In the genomic region with DNA sequence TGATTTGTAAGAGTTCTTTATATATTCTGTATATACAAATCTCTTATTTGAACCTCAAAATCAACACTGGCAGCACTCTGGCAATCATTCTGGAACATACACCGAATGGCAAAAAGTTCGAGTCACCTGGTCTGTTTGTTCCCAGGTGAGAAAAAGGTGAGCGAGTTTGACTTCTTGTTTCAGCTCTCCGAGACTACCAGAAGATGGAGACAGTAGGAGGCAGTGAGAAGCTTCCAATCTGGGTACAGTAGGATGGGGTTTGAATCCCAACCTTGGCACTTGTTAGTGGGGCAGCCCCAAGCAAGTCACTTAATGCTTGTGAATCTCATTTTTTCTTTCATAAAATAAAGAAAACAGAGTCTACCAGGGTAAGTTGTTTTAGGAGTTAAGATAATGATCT, we compare ENCODE assay signal across 29 cellular contexts.
DNase-seq lines count a peak whose midpoint lies in the region; ATAC-seq, FAIRE-seq and TF ChIP-seq lines count a peak whose summit lies in the region.
"Had no signal": no experiment of that assay in that cellular context is flagged by ENCODE, and none has a peak within 500 bp of the region (broad histone marks: within the 10 kb centered on the region; RNA-seq: fewer than 3 reads in every experiment).

No MANE protein-coding gene starts in this region.

- RAD21 ChIA-PET in HCT116 (lab: Charles Lee; ENCODE audit: low non-redundant PET in 1 of 2, low total read pairs in 2 of 2, uncharacterized antibody in 2 of 2, unreplicated experiment in 2 of 2), result no interaction called here

- H3K4me1 ChIP-seq in HCT116 (ENCODE audit: control insufficient read depth in 1 of 2, insufficient read depth in 2 of 2, low read length in 2 of 2), result no peaks in the 10 kb centered on the region
- H3K4me1 ChIP-seq in Panc1 (ENCODE audit: control insufficient read depth, insufficient read depth, low read length), result no peaks in the 10 kb centered on the region
- no peaks in the 10 kb centered on the region for H3K4me1 ChIP-seq in H1 (replicated peaks in 1 of 4; ENCODE audit: control insufficient read depth in 3 of 4, insufficient read depth in 4 of 4, low read length in 3 of 4)
- H3K4me1 ChIP-seq in mesendoderm (ENCODE audit: control insufficient read depth, low read depth, low read length), result no peaks in the 10 kb centered on the region

- H2AFZ ChIP-seq in HCT116 (ENCODE audit: low read depth, low read length, poor library complexity, severe bottlenecking) (no peak overlapping the region), H1 (ENCODE audit: low read length) (no peak overlapping the region)
- H2AFZ ChIP-seq: PC-9 had no signal

- in situ Hi-C loops in Panc1 (cut with HindIII; ENCODE audit: low pct_unique_long_range_greater_than_20kb, low sequenced_read_pairs), result no loop called here

- no peak overlapping the region for H2BK15ac ChIP-seq in H1 (ENCODE audit: low read length)
- H2BK15ac ChIP-seq in mesendoderm (replicated peaks; ENCODE audit: low read depth), result no peak overlapping the region

- H3K79me2 ChIP-seq in HCT116 (ENCODE audit: insufficient read depth, low read length) (no peaks in the 10 kb centered on the region), H1 (ENCODE audit: control insufficient read depth in 1 of 2, insufficient read depth in 2 of 2, low read length in 2 of 2) (no peaks in the 10 kb centered on the region), mesendoderm (ENCODE audit: control insufficient read depth, insufficient read depth, low read length) (no peaks in the 10 kb centered on the region)

- H3K9me3 ChIP-seq in HCT116 (ENCODE audit: control insufficient read depth in 1 of 2, insufficient read depth in 1 of 2, low read depth in 1 of 2, low read length in 2 of 2), result no peaks in the 10 kb centered on the region
- no peaks in the 10 kb centered on the region for H3K9me3 ChIP-seq in Panc1 (ENCODE audit: control insufficient read depth, insufficient read depth, low read depth, low read length)
- H3K9me3 ChIP-seq in H1 (ENCODE audit: insufficient read depth in 2 of 2, low read depth in 1 of 2, low read length in 1 of 2), result no peaks in the 10 kb centered on the region

- H4K5ac ChIP-seq in H1 (ENCODE audit: insufficient read length, low read depth, low read length), result no peak overlapping the region
- H4K5ac ChIP-seq in mesendoderm (ENCODE audit: low read length), result no peak overlapping the region

- H2BK120ac ChIP-seq in H1 (replicated peaks; ENCODE audit: low read depth, low read length) (no peak overlapping the region), mesendoderm (ENCODE audit: low read depth, low read length) (no peak overlapping the region)

- H2BK5ac ChIP-seq in H1 (ENCODE audit: low read depth, low read length), result no peak overlapping the region
- H2BK5ac ChIP-seq in mesendoderm (ENCODE audit: low read length), result no peak overlapping the region

- H3K23ac ChIP-seq in H1 (ENCODE audit: insufficient read length) (no peak overlapping the region), mesendoderm (ENCODE audit: low read length) (no peak overlapping the region)

- no TSS peak for BruUV-seq in HCT116 (replicated peaks; lab: Mats Ljungman, UMichigan)
- no TSS peak for BruUV-seq in Panc1 (replicated peaks; lab: Mats Ljungman, UMichigan)

- H3K56ac ChIP-seq in H1 (replicated peaks; ENCODE audit: insufficient read length, low read depth, low read length) (no peak overlapping the region), mesendoderm (ENCODE audit: low read length) (no peak overlapping the region)

- H3K36me3 ChIP-seq in HCT116 (ENCODE audit: control insufficient read depth in 1 of 2, insufficient read depth in 2 of 2, low read length in 2 of 2) (peaks cover 19 to 26% of the 10 kb centered on the region in 2 experiments; a peak in 3 of 4 replicates), Panc1 (ENCODE audit: control insufficient read depth, insufficient read depth, low read length) (peaks cover 21% of the 10 kb centered on the region), H1 (ENCODE audit: control insufficient read depth in 2 of 4, insufficient read depth in 4 of 4, low read length in 3 of 4) (peaks cover 0 to 38% (median 13%) of the 10 kb centered on the region in 4 experiments; a peak in 7 of 8 replicates), mesendoderm (ENCODE audit: control insufficient read depth, insufficient read depth, low read length) (peaks cover 4% of the 10 kb centered on the region), H7 (replicated peaks; ENCODE audit: control insufficient read depth, insufficient read depth, low read length) (peaks cover 4% of the 10 kb centered on the region)

- FAIRE-seq in H1 (lab: Jason Lieb, UNC), result no peak
- FAIRE-seq: GM12891 had no signal

- 88% methylated on average over 4 of the region's 4 CpGs; no CpG with 5 or more reads in 1 of the 2 experiments for WGBS in H1 (ENCODE audit: extremely low coverage in 1 of 2, insufficient coverage in 1 of 2, insufficient read length in 1 of 2, insufficient replicate concordance in 2 of 2, low coverage in 1 of 2, low lambda C conversion rate in 2 of 2, missing lambda C conversion rate in 1 of 2), 2 experiments
- WGBS in mesendoderm (ENCODE audit: extremely low coverage, insufficient coverage, low lambda C conversion rate), result no CpG with 5 or more reads among the region's 4 CpGs

- no peaks in the 10 kb centered on the region for H4K20me1 ChIP-seq in HCT116 (ENCODE audit: insufficient read depth)
- peaks cover 0 to 2% of the 10 kb centered on the region in 2 experiments for H4K20me1 ChIP-seq in H1 (replicated peaks in 1 of 2; ENCODE audit: control insufficient read depth in 1 of 2, insufficient read depth in 2 of 2, low read length in 2 of 2)

- peak in 2 of 3 experiments; percentile 10 to 17; a peak in 1 of 6 replicates for TF ChIP-seq CTCF in HCT116 (IDR thresholded peaks at IDR 0.05 in 2 of 3, conservative IDR thresholded peaks at IDR 0.05 in 1 of 3; ENCODE audit: borderline replicate concordance in 1 of 3, insufficient read depth in 1 of 3, low read depth in 2 of 3, low read length in 2 of 3)
- peak; percentile 33 for TF ChIP-seq CTCF in Panc1 (IDR thresholded peaks at IDR 0.05)
- peak in 2 of 3 experiments; percentile 4 to 10; a peak in 1 of 4 replicates for TF ChIP-seq CTCF in H1 (IDR thresholded peaks at IDR 0.05; ENCODE audit: control extremely low read depth in 1 of 3, insufficient read depth in 1 of 3, low read depth in 1 of 3, low read length in 3 of 3)

- ATAC-seq in HCT116 (no peak), Panc1 (no peak), GM18520 (IDR thresholded peaks at IDR 0.05; ENCODE audit: unreplicated experiment) (no peak)
- ATAC-seq: CD8-positive, alpha-beta T cell had no signal

- H3K9me2 ChIP-seq in HCT116 (ENCODE audit: insufficient read depth), result no peaks in the 10 kb centered on the region

- POLR2A ChIA-PET in HCT116 (lab: Charles Lee), result no interaction called here
- POLR2A ChIA-PET in Panc1 (lab: Charles Lee), result interaction anchor here (0.6 to 0.7 kb wide), 2 partner anchors 82 to 236 kb away, joined by 3 to 4 read pairs; no protein-coding TSS in a partner anchor
- POLR2A ChIA-PET in H1 (lab: Charles Lee; ENCODE audit: partially characterized antibody), result no interaction called here

- no peak overlapping the region for H3K14ac ChIP-seq in H1 (ENCODE audit: insufficient read length)

- TF ChIP-seq EP300 in H1 (IDR thresholded peaks at IDR 0.05; ENCODE audit: borderline replicate concordance in 1 of 2, low read depth in 2 of 2, low read length in 2 of 2), result no peak

- H3K4ac ChIP-seq in H1 (replicated peaks; ENCODE audit: insufficient read length, low read depth, low read length) (no peak overlapping the region), mesendoderm (ENCODE audit: low read depth, low read length) (no peak overlapping the region)

- TF ChIP-seq RAD21 in HCT116 (IDR thresholded peaks at IDR 0.05; ENCODE audit: low read depth) (peak; percentile 54; the same call in 1 of the 2 replicates), H1 (IDR thresholded peaks at IDR 0.05 in 1 of 2, conservative IDR thresholded peaks at IDR 0.05 in 1 of 2; ENCODE audit: low read depth in 2 of 2, low read length in 2 of 2) (peak; percentile 8 to 44; a peak in 3 of 4 replicates)

- DNase-seq in HCT116 (ENCODE audit: low read depth, low spot score), result no peak
- DNase-seq in Panc1 (ENCODE audit: low read depth, low spot score), result no peak
- DNase-seq in H1 (ENCODE audit: low read depth in 1 of 2, low spot score in 2 of 2), result no peak
- DNase-seq in mesendoderm, result peak; percentile 9
- DNase-seq in H7, result no peak
- no peak for DNase-seq in DMS114 treated with DMSO at 0.1 percent for 48 hours (lab: John Stamatoyannopoulos, UW; ENCODE audit: unreplicated experiment)
- DNase-seq: CD8-positive, alpha-beta T cell; DMS 273 treated with DMSO at 0.1 percent for 48 hours; DMS79 treated with DMSO at 0.1 percent for 48 hours; GF-D8; H9; HFFc6; IMR-90; KG1; NCI-H1092; NCI-H1417 treated with DMSO at 0.1 percent for 48 hours; NCI-H1694 treated with DMSO at 0.1 percent for 48 hours; NCI-H2081 treated with DMSO at 0.1 percent for 48 hours; NCI-H2171; NCI-H345; NCI-H510A treated with DMSO at 0.1 percent for 48 hours; NCI-H774; PC-9; SHP77 treated with DMSO at 0.1 percent for 48 hours; T-helper 1 cell had no signal

- no peak overlapping the region for H2AK5ac ChIP-seq in H1 (ENCODE audit: low read depth, low read length)
- no peak overlapping the region for H2AK5ac ChIP-seq in mesendoderm (ENCODE audit: low read length)

- intact Hi-C loops in HCT116 (cut with micrococcal nuclease) (loop anchor here (5.0 kb wide), 1 partner anchor 132 kb away; no protein-coding TSS in a partner anchor), Panc1 (cut with micrococcal nuclease; ENCODE audit: unreplicated experiment) (loop anchor here (10.0 kb wide), 1 partner anchor 130 kb away; no protein-coding TSS in a partner anchor)

- H3K18ac ChIP-seq in H1 (ENCODE audit: extremely low read depth, low read length) (no peak overlapping the region), mesendoderm (ENCODE audit: low read length) (no peak overlapping the region)

- H3K4me2 ChIP-seq in HCT116 (ENCODE audit: low read length), result no peak overlapping the region
- no peak overlapping the region for H3K4me2 ChIP-seq in H1 (ENCODE audit: insufficient read depth in 1 of 2, low read depth in 2 of 2, low read length in 2 of 2)
- no peak overlapping the region for H3K4me2 ChIP-seq in mesendoderm (ENCODE audit: low read length)
- H3K4me2 ChIP-seq: PC-9 had no signal

- no peak overlapping the region for H3K9ac ChIP-seq in HCT116 (ENCODE audit: low read length)
- H3K9ac ChIP-seq in H1 (replicated peaks in 1 of 4; ENCODE audit: extremely low read depth in 1 of 4, low read depth in 3 of 4, low read length in 3 of 4), result no peak overlapping the region
- no peak overlapping the region for H3K9ac ChIP-seq in mesendoderm (ENCODE audit: low read length)

- H3K27ac ChIP-seq in HCT116 (ENCODE audit: low read depth, low read length), result no peak overlapping the region
- no peak overlapping the region for H3K27ac ChIP-seq in Panc1 (ENCODE audit: low read length)
- no peak overlapping the region for H3K27ac ChIP-seq in H1 (ENCODE audit: low read depth, low read length)
- H3K27ac ChIP-seq in mesendoderm (ENCODE audit: low read depth, low read length), result no peak overlapping the region
- H3K27ac ChIP-seq: C4-2B, PC-9, RWPE1 had no signal

- H3K79me1 ChIP-seq in H1 (ENCODE audit: low read depth, low read length), result no peaks in the 10 kb centered on the region
- no peaks in the 10 kb centered on the region for H3K79me1 ChIP-seq in mesendoderm (ENCODE audit: low read length)

- no peak overlapping the region for H3K4me3 ChIP-seq in HCT116 (replicated peaks in 1 of 2; ENCODE audit: low read depth in 1 of 2, low read length in 2 of 2)
- no peak overlapping the region for H3K4me3 ChIP-seq in Panc1 (ENCODE audit: low read depth in 2 of 2, low read length in 2 of 2)
- no peak overlapping the region for H3K4me3 ChIP-seq in H1 (ENCODE audit: extremely low read depth in 1 of 4, insufficient read depth in 2 of 4, low read depth in 3 of 4, low read length in 4 of 4)
- H3K4me3 ChIP-seq in mesendoderm (ENCODE audit: low read length), result no peak overlapping the region
- H3K4me3 ChIP-seq in H7 (ENCODE audit: insufficient read depth, low read depth, low read length), result no peak overlapping the region
- H3K4me3 ChIP-seq: PC-9 had no signal

- no peak overlapping the region for H4K8ac ChIP-seq in H1 (ENCODE audit: extremely low read depth, insufficient read depth, low read length)
- no peak overlapping the region for H4K8ac ChIP-seq in mesendoderm (ENCODE audit: low read depth, low read length)

- H2BK12ac ChIP-seq in H1 (ENCODE audit: low read depth, low read length), result no peak overlapping the region

- no peaks in the 10 kb centered on the region for H3K27me3 ChIP-seq in HCT116 (ENCODE audit: insufficient read depth, low read length)
- H3K27me3 ChIP-seq in Panc1 (ENCODE audit: control insufficient read depth, insufficient read depth, low read length), result no peaks in the 10 kb centered on the region
- H3K27me3 ChIP-seq in H1 (replicated peaks in 1 of 4; ENCODE audit: control insufficient read depth in 3 of 4, extremely low read depth in 1 of 4, insufficient read depth in 3 of 4, low read length in 3 of 4), result no peaks in the 10 kb centered on the region
- no peaks in the 10 kb centered on the region for H3K27me3 ChIP-seq in mesendoderm (ENCODE audit: insufficient read depth, low read length, poor library complexity)
- H3K27me3 ChIP-seq in H7 (ENCODE audit: control insufficient read depth, insufficient read depth, low read length), result no peaks in the 10 kb centered on the region

- H2BK20ac ChIP-seq in H1 (ENCODE audit: low read length), result no peak overlapping the region

- H4K91ac ChIP-seq in H1 (replicated peaks; ENCODE audit: insufficient read length, low read length), result no peak overlapping the region

- CTCF ChIA-PET in HCT116 (lab: Charles Lee) (no interaction called here), Panc1 (lab: Charles Lee) (interaction anchor here (0.6 kb wide), 2 partner anchors 13 to 1171 kb away, joined by 3 to 4 read pairs; no protein-coding TSS in a partner anchor), H1 (lab: Charles Lee; ENCODE audit: partially characterized antibody) (interaction anchor here (1.5 to 2.0 kb wide), 2 partner anchors 11 to 36 kb away, joined by 3 to 5 read pairs; no protein-coding TSS in a partner anchor)

- TF ChIP-seq POLR2A in HCT116 (IDR thresholded peaks at IDR 0.05; ENCODE audit: borderline replicate concordance, extremely low read depth, insufficient read depth, insufficient read length) (no peak), H1 (IDR thresholded peaks at IDR 0.05; ENCODE audit: control extremely low read depth in 1 of 2, low read depth in 2 of 2, low read length in 2 of 2) (no peak)

- no peaks in the 10 kb centered on the region for H3K23me2 ChIP-seq in H1 (ENCODE audit: low read depth, low read length)
